In the genomic region with DNA sequence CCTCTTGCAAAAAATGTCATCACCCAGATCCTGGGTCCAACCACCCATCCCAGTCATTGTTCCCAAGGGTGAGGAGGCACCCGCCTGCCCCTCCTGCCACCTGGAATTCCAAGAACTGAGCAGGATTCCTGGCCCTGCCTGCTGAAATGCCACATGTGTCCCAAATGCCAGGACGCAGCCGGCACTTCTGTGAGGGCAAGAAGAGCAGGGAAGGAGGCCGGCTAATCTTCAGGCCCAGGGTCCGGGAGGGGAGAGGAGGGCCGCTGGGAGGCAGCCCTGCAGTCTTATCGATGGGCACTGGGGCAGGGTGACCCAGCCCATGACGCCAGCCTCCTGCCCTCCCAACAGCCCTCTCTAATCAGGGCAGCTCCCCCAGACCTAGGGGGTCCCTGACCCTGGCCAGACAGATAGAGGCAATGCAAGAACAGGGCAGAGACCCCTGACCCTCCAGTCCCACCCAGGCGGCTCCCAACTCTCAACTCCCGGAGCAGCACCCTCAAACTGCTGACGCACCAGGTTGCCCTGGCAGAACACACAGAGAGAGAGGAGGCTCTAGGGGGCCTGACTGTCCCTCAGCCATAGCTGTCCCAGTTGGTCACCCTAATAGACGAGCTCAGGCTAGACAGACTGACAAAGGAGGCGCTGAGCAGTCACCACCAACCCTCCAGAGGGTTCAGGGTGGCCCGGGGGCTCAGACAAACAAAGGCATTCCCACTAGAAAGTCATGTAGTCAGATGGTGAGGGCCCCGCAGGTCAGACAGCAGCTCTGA, we compare ENCODE assay signal across 1 cellular context.
A peak's percentile ranks its signal among the peaks of the same experiment; 100 is the strongest.
TF ChIP-seq lines count a peak whose summit lies in the region.

No MANE protein-coding gene starts in this region.

TF ChIP-seq in HepG2, 621 proteins besides CTCF, POLR2A, EP300 and RAD21:
- TF ChIP-seq, protein P1, sequence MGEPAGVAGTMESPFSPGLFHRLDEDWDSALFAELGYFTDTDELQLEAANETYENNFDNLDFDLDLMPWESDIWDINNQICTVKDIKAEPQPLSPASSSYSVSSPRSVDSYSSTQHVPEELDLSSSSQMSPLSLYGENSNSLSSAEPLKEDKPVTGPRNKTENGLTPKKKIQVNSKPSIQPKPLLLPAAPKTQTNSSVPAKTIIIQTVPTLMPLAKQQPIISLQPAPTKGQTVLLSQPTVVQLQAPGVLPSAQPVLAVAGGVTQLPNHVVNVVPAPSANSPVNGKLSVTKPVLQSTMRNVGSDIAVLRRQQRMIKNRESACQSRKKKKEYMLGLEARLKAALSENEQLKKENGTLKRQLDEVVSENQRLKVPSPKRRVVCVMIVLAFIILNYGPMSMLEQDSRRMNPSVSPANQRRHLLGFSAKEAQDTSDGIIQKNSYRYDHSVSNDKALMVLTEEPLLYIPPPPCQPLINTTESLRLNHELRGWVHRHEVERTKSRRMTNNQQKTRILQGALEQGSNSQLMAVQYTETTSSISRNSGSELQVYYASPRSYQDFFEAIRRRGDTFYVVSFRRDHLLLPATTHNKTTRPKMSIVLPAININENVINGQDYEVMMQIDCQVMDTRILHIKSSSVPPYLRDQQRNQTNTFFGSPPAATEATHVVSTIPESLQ (CRISPR knock-in tag; conservative IDR thresholded peaks at IDR 0.05): no peak
- TF ChIP-seq, protein P2, sequence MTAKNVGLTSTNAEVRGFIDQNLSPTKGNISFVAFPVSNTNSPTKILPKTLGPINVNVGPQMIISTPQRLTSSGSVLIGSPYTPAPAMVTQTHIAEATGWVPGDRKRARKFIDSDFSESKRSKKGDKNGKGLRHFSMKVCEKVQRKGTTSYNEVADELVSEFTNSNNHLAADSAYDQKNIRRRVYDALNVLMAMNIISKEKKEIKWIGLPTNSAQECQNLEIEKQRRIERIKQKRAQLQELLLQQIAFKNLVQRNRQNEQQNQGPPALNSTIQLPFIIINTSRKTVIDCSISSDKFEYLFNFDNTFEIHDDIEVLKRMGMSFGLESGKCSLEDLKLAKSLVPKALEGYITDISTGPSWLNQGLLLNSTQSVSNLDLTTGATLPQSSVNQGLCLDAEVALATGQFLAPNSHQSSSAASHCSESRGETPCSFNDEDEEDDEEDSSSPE (CRISPR knock-in tag; IDR thresholded peaks at IDR 0.05): no peak
- TF ChIP-seq ZNF772 (CRISPR knock-in tag; IDR thresholded peaks at IDR 0.05) (no peak), ZMAT3 (CRISPR knock-in tag; conservative IDR thresholded peaks at IDR 0.05) (no peak), ZMYM2 (CRISPR knock-in tag; IDR thresholded peaks at IDR 0.05) (0 out of 2 replicates have a peak, but pooled peaks have one; percentile 28), HNRNPL (IDR thresholded peaks at IDR 0.05; ENCODE audit: low read depth, low read length) (peak; percentile 59; the same call in 1 of the 2 replicates), ZNF24 (IDR thresholded peaks at IDR 0.05) (no peak)
- TF ChIP-seq, protein P3, sequence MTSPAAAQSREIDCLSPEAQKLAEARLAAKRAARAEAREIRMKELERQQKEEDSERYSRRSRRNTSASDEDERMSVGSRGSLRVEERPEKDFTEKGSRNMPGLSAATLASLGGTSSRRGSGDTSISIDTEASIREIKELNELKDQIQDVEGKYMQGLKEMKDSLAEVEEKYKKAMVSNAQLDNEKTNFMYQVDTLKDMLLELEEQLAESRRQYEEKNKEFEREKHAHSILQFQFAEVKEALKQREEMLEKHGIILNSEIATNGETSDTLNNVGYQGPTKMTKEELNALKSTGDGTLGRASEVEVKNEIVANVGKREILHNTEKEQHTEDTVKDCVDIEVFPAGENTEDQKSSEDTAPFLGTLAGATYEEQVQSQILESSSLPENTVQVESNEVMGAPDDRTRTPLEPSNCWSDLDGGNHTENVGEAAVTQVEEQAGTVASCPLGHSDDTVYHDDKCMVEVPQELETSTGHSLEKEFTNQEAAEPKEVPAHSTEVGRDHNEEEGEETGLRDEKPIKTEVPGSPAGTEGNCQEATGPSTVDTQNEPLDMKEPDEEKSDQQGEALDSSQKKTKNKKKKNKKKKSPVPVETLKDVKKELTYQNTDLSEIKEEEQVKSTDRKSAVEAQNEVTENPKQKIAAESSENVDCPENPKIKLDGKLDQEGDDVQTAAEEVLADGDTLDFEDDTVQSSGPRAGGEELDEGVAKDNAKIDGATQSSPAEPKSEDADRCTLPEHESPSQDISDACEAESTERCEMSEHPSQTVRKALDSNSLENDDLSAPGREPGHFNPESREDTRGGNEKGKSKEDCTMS (CRISPR knock-in tag; conservative IDR thresholded peaks at IDR 0.05): no peak
